ENCODE assay signal across 22 cellular contexts in genomic region chr6:108350528-108350927, GRCh38. TPM values are rescaled to one million over a fixed set of nuclear protein-coding genes. Genes with fewer than 3 reads are reported as not detected.
A peak's percentile ranks its signal among the peaks of the same experiment; 100 is the strongest.
DNase-seq lines count a peak whose midpoint lies in the region; ATAC-seq and TF ChIP-seq lines count a peak whose summit lies in the region.
"Had no signal": no experiment of that assay in that cellular context is flagged by ENCODE, and none has a peak within 500 bp of the region (broad histone marks: within the 10 kb centered on the region; RNA-seq: fewer than 3 reads in every experiment).

No MANE protein-coding gene starts in this region.

- no peaks in the 10 kb centered on the region for H3K9me3 ChIP-seq in body of pancreas
- H3K9me3 ChIP-seq: heart right ventricle, upper lobe of left lung had no signal

- no peak for TF ChIP-seq POLR2A in body of pancreas (IDR thresholded peaks at IDR 0.05)

- ATAC-seq in GM18498 (IDR thresholded peaks at IDR 0.05; ENCODE audit: unreplicated experiment) (peak; percentile 52), GM19452 (IDR thresholded peaks at IDR 0.05; ENCODE audit: unreplicated experiment) (peak; percentile 78), HG02970 (IDR thresholded peaks at IDR 0.05; ENCODE audit: low FRiP score, unreplicated experiment) (peak; percentile 43), body of pancreas (peak; percentile 64), SK-N-SH treated with all-trans-retinoic acid at 6 μM for 48 hours (no peak)
- ATAC-seq: heart right ventricle; natural killer cell treated with Interleukin-12 subunit alpha and Interleukin-12 subunit beta and Interleukin-15 and Interleukin-18, amount 100 ng/mL, for 72 hours had no signal

- peak in 3 of 4 donors; percentile 14 to 52 (median 45) for DNase-seq in body of pancreas
- no peak for DNase-seq in occipital lobe (lab: John Stamatoyannopoulos, UW)
- no peak for DNase-seq in HT-29 (ENCODE audit: low spot score)
- DNase-seq in NCI-H1436 treated with DMSO at 0.1 percent for 48 hours (lab: John Stamatoyannopoulos, UW): no peak
- DNase-seq: activated CD4-positive, alpha-beta T cell treated with anti-CD3 and anti-CD28 coated beads, Interleukin-2, amount 10 ng/mL, durations not matched to agents 7 days and 5 days; activated naive CD4-positive, alpha-beta T cell treated with anti-CD3 and anti-CD28 coated beads, Interleukin-2, amount 10 ng/mL, durations not matched to agents 7 days and 5 days; endodermal cell; H7; heart right ventricle; islet precursor cell; mesendoderm; NCI-H1092 treated with DMSO at 0.1 percent for 48 hours; stimulated activated naive CD4-positive, alpha-beta T cell treated with Interleukin-2 at 50 U/mL for 16 hours; upper lobe of left lung had no signal

- intact Hi-C loops in body of pancreas (cut with DNase I): no loop called here

- no peak overlapping the region for H3K4me3 ChIP-seq in body of pancreas
- H3K4me3 ChIP-seq: heart right ventricle, SK-N-MC, upper lobe of left lung had no signal

- TF ChIP-seq CTCF in body of pancreas (IDR thresholded peaks at IDR 0.05): no peak

- peak overlapping the region in 2 of 4 donors; percentile 1 to 13 for H3K27ac ChIP-seq in body of pancreas
- H3K27ac ChIP-seq: C4-2B, heart right ventricle, KMS-11, SK-N-MC, upper lobe of left lung had no signal

- no peaks in the 10 kb centered on the region for H3K36me3 ChIP-seq in body of pancreas (replicated peaks in 1 of 2; ENCODE audit: insufficient read depth in 1 of 2, low read depth in 2 of 2)
- H3K36me3 ChIP-seq: upper lobe of left lung had no signal

- peaks cover 11% of the 10 kb centered on the region for H3K4me1 ChIP-seq in body of pancreas
- H3K4me1 ChIP-seq: heart right ventricle, upper lobe of left lung had no signal

- WGBS in body of pancreas, 2 donors: 20 to 29% methylated on average over 1 of the region's 1 CpG

- H3K27me3 ChIP-seq in body of pancreas: no peaks in the 10 kb centered on the region
- H3K27me3 ChIP-seq: heart right ventricle, upper lobe of left lung had no signal

TF ChIP-seq in SK-N-SH treated with all-trans-retinoic acid at 6 μM for 48 hours, 23 proteins besides CTCF, POLR2A, EP300 and RAD21:
- TF ChIP-seq TOX (CRISPR knock-in tag; IDR thresholded peaks at IDR 0.05; ENCODE audit: borderline replicate concordance): no peak

RNA-seq across cellular contexts. Expression of gene AFG1L, which starts 55.7 kb away (rescaled TPM):
- total RNA-seq in body of pancreas (1 to 10 TPM; 1.6 to 4.0 TPM), occipital lobe (12.3 TPM)
- 0.91 and 2.5 TPM in 2 replicates for total RNA-seq in HT-29 (2014; rRNA removed; shearing (Covaris generic))

Comparison
In these comparisons a context has a peak if more than half of its experiments do, and no peak if none do; other contexts are left out.
1. DNase-seq: peak in body of pancreas (3 of 4); none in occipital lobe (single experiment), HT-29 (single experiment) and NCI-H1436 treated with DMSO at 0.1 percent for 48 hours (single experiment).